11 cellular contexts compared by ENCODE assay signal in genomic region chr14:51963164-51963733, GRCh38. TPM values are rescaled to one million over a fixed set of nuclear protein-coding genes. Genes with fewer than 3 reads are reported as not detected.
DNase-seq lines count a peak whose midpoint lies in the region; ATAC-seq and TF ChIP-seq lines count a peak whose summit lies in the region.
"Had no signal": no experiment of that assay in that cellular context is flagged by ENCODE, and none has a peak within 500 bp of the region (broad histone marks: within the 10 kb centered on the region; RNA-seq: fewer than 3 reads in every experiment).

No MANE protein-coding gene starts in this region.

- H3K27me3 Mint-ChIP-seq in T-helper 2 cell treated with Interferon-gamma antibody and Interleukin-4, amounts not matched to agents 5 μg/mL and 100 μg/mL, for 36 hours (ENCODE audit: low read depth), result no peaks in the 10 kb centered on the region
- H3K27me3 Mint-ChIP-seq in activated naive CD8-positive, alpha-beta T cell, result no peaks in the 10 kb centered on the region
- H3K27me3 Mint-ChIP-seq in immature natural killer cell (ENCODE audit: low read depth in 3 of 3), result peaks cover 0 to 3% (median 3%) of the 10 kb centered on the region in 3 donors

- in situ Hi-C loops in GM13977 (cut with MboI; ENCODE audit: low pct_unique_long_range_greater_than_20kb, low sequenced_read_pairs, unreplicated experiment), result no loop called here

- DNase-seq in T-helper 2 cell treated with Interferon-gamma antibody and Interleukin-4, amounts not matched to agents 5 μg/mL and 100 μg/mL, for 36 hours (ENCODE audit: low spot score), result no peak
- DNase-seq in T-helper 2 cell (no peak), immature natural killer cell (no peak), vagina (ENCODE audit: extremely low spot score in 2 of 2) (no peak), GM13977 (ENCODE audit: low spot score) (no peak)
- DNase-seq in stimulated activated effector memory CD8-positive, alpha-beta T cell treated with anti-CD3 and anti-CD28 coated beads, Interleukin-12 subunit alpha, Interleukin-12 subunit beta, amount 100 ng/mL, for 72 hours (ENCODE audit: low spot score in 2 of 2), result no peak
- DNase-seq: 8988T, GOT3, NCI-H2029 had no signal

- intact Hi-C loops in vagina (cut with DNase I), result no loop called here

- H3K9me3 Mint-ChIP-seq in T-helper 2 cell treated with Interferon-gamma antibody and Interleukin-4, amounts not matched to agents 5 μg/mL and 100 μg/mL, for 36 hours, result peaks cover 20% of the 10 kb centered on the region
- peaks cover 21% of the 10 kb centered on the region for H3K9me3 Mint-ChIP-seq in activated naive CD8-positive, alpha-beta T cell (ENCODE audit: low read depth)
- no peaks in the 10 kb centered on the region for H3K9me3 Mint-ChIP-seq in immature natural killer cell
- H3K9me3 Mint-ChIP-seq in stimulated activated effector memory CD8-positive, alpha-beta T cell treated with anti-CD3 and anti-CD28 coated beads, Interleukin-12 subunit alpha, Interleukin-12 subunit beta, amount 100 ng/mL, for 72 hours, result peaks cover 14% of the 10 kb centered on the region

- peaks cover 53% of the 10 kb centered on the region for H3K36me3 Mint-ChIP-seq in T-helper 2 cell treated with Interferon-gamma antibody and Interleukin-4, amounts not matched to agents 5 μg/mL and 100 μg/mL, for 36 hours (ENCODE audit: low read depth)
- peaks cover 37% of the 10 kb centered on the region for H3K36me3 Mint-ChIP-seq in activated naive CD8-positive, alpha-beta T cell
- peaks cover 21 to 38% (median 27%) of the 10 kb centered on the region in 3 donors for H3K36me3 Mint-ChIP-seq in immature natural killer cell
- H3K36me3 Mint-ChIP-seq in stimulated activated effector memory CD8-positive, alpha-beta T cell treated with anti-CD3 and anti-CD28 coated beads, Interleukin-12 subunit alpha, Interleukin-12 subunit beta, amount 100 ng/mL, for 72 hours, result peaks cover 87% of the 10 kb centered on the region

- no peak for ATAC-seq in stimulated activated effector memory CD8-positive, alpha-beta T cell treated with anti-CD3 and anti-CD28 coated beads, Interleukin-12 subunit alpha, Interleukin-12 subunit beta, amount 100 ng/mL, for 72 hours
- no peak for ATAC-seq in GM21447 (IDR thresholded peaks at IDR 0.05; ENCODE audit: unreplicated experiment)

- peaks cover 20% of the 10 kb centered on the region for H3K4me1 Mint-ChIP-seq in T-helper 2 cell treated with Interferon-gamma antibody and Interleukin-4, amounts not matched to agents 5 μg/mL and 100 μg/mL, for 36 hours (ENCODE audit: low read depth)
- peaks cover 52% of the 10 kb centered on the region for H3K4me1 Mint-ChIP-seq in activated naive CD8-positive, alpha-beta T cell (ENCODE audit: low read depth)
- H3K4me1 Mint-ChIP-seq in immature natural killer cell, result peaks cover 78 to 86% of the 10 kb centered on the region in 2 donors
- peaks cover 48% of the 10 kb centered on the region for H3K4me1 Mint-ChIP-seq in stimulated activated effector memory CD8-positive, alpha-beta T cell treated with anti-CD3 and anti-CD28 coated beads, Interleukin-12 subunit alpha, Interleukin-12 subunit beta, amount 100 ng/mL, for 72 hours

- TF ChIP-seq POLR2A in vagina (IDR thresholded peaks at IDR 0.05), result no peak

- H3K36me3 ChIP-seq in vagina, result no peaks in the 10 kb centered on the region

- TF ChIP-seq CTCF in vagina (IDR thresholded peaks at IDR 0.05), result no peak
- no peak for TF ChIP-seq CTCF in GM13977 (IDR thresholded peaks at IDR 0.05; ENCODE audit: extremely low read depth, insufficient read depth, missing control alignments)

- H3K27ac ChIP-seq in vagina, result no peak overlapping the region

- H3K27me3 ChIP-seq in vagina, result no peaks in the 10 kb centered on the region

- H3K4me1 ChIP-seq in vagina, result no peaks in the 10 kb centered on the region

- H3K27ac Mint-ChIP-seq in T-helper 2 cell treated with Interferon-gamma antibody and Interleukin-4, amounts not matched to agents 5 μg/mL and 100 μg/mL, for 36 hours, result peak overlapping the region; percentile 26
- peak overlapping the region; percentile 89 for H3K27ac Mint-ChIP-seq in activated naive CD8-positive, alpha-beta T cell
- peak overlapping the region; percentile 72 to 88 (median 84) for H3K27ac Mint-ChIP-seq in immature natural killer cell
- H3K27ac Mint-ChIP-seq in stimulated activated effector memory CD8-positive, alpha-beta T cell treated with anti-CD3 and anti-CD28 coated beads, Interleukin-12 subunit alpha, Interleukin-12 subunit beta, amount 100 ng/mL, for 72 hours, result peak overlapping the region; percentile 44

- H3K9me3 ChIP-seq in vagina, result no peaks in the 10 kb centered on the region

- H3K4me3 Mint-ChIP-seq in T-helper 2 cell treated with Interferon-gamma antibody and Interleukin-4, amounts not matched to agents 5 μg/mL and 100 μg/mL, for 36 hours, result peak overlapping the region; percentile 19
- peak overlapping the region; percentile 72 for H3K4me3 Mint-ChIP-seq in activated naive CD8-positive, alpha-beta T cell
- peak overlapping the region; percentile 16 to 73 (median 60) for H3K4me3 Mint-ChIP-seq in immature natural killer cell
- no peak overlapping the region for H3K4me3 Mint-ChIP-seq in stimulated activated effector memory CD8-positive, alpha-beta T cell treated with anti-CD3 and anti-CD28 coated beads, Interleukin-12 subunit alpha, Interleukin-12 subunit beta, amount 100 ng/mL, for 72 hours

- no peak overlapping the region for H3K4me3 ChIP-seq in vagina

RNA-seq across cellular contexts. Expression of gene RTRAF, which starts 26.1 kb away (rescaled TPM):
- polyA plus RNA-seq in immature natural killer cell, result 100 to 1,000 TPM in 2 of 3 donors, 10 to 100 TPM in 1; 92.1 to 162 (median 137) TPM
- 35.4 TPM for total RNA-seq in vagina

Comparison
In these comparisons a context has a peak if more than half of its experiments do, and no peak if none do; other contexts are left out.
1. H3K27ac Mint-ChIP-seq: peak in every context shown above with its lines; median percentile 89 in activated naive CD8-positive, alpha-beta T cell; 84 in immature natural killer cell; 44 in stimulated activated effector memory CD8-positive, alpha-beta T cell treated with anti-CD3 and anti-CD28 coated beads, Interleukin-12 subunit alpha, Interleukin-12 subunit beta, amount 100 ng/mL, for 72 hours; 26 in T-helper 2 cell treated with Interferon-gamma antibody and Interleukin-4, amounts not matched to agents 5 μg/mL and 100 μg/mL, for 36 hours.